Comparison of ENCODE assay signal across 24 cellular contexts in the genomic region with DNA sequence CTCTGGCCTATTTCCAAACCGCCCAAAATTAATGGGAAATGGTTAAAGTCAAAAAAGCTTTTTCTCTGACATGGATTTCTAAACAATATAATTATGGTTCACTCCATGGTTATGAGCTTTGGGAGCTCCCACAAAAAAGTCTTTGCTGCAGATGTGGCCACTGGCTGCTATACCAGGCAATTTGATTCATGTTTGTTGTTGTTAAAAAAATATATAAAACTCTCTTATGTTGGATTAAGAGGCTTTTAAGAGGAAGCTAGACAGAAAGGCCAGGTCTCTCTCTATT.
DNase-seq lines count a peak whose midpoint lies in the region; FAIRE-seq and TF ChIP-seq lines count a peak whose summit lies in the region.
"Had no signal": no experiment of that assay in that cellular context is flagged by ENCODE, and none has a peak within 500 bp of the region (broad histone marks: within the 10 kb centered on the region; RNA-seq: fewer than 3 reads in every experiment).

No MANE protein-coding gene starts in this region.

- peak overlapping the region; percentile 17; the same call in 1 of the 2 replicates for H3K4me3 ChIP-seq in ACC112 (ENCODE audit: low read depth, low read length)
- no peak overlapping the region for H3K4me3 ChIP-seq in astrocyte of the spinal cord (ENCODE audit: low read depth, low read length)
- no peak overlapping the region for H3K4me3 ChIP-seq in hepatocyte
- H3K4me3 ChIP-seq in foreskin fibroblast (ENCODE audit: low read depth in 1 of 2, low read length in 2 of 2): no peak overlapping the region
- H3K4me3 ChIP-seq: esophagus squamous epithelium had no signal

- peaks cover 12% of the 10 kb centered on the region; the same call in 1 of the 2 replicates for H3K36me3 Mint-ChIP-seq in HFFc6 (ENCODE audit: low read depth)
- no peaks in the 10 kb centered on the region for H3K36me3 Mint-ChIP-seq in osteocyte (ENCODE audit: unreplicated experiment)
- H3K36me3 Mint-ChIP-seq: brain had no signal

- no peak for TF ChIP-seq CTCF in HFFc6 (IDR thresholded peaks at IDR 0.05)
- no peak for TF ChIP-seq CTCF in astrocyte of the spinal cord (IDR thresholded peaks at IDR 0.05; ENCODE audit: low read depth, low read length)
- no peak for TF ChIP-seq CTCF in hepatocyte (IDR thresholded peaks at IDR 0.05; ENCODE audit: poor library complexity)
- no peak for TF ChIP-seq CTCF in foreskin fibroblast (IDR thresholded peaks at IDR 0.05; ENCODE audit: low read depth, low read length)
- no peak for TF ChIP-seq CTCF in osteocyte (IDR thresholded peaks at IDR 0.05)

- H2AFZ ChIP-seq in ACC112 (ENCODE audit: low read length, unreplicated experiment): no peak overlapping the region
- no peak overlapping the region for H2AFZ ChIP-seq in hepatocyte

- no peak for FAIRE-seq in RCC 7860 (lab: Jason Lieb, UNC)
- FAIRE-seq: small intestine had no signal

- H3K9me3 Mint-ChIP-seq in HFFc6 (no peaks in the 10 kb centered on the region), osteocyte (ENCODE audit: unreplicated experiment) (no peaks in the 10 kb centered on the region)
- H3K9me3 Mint-ChIP-seq: brain had no signal

- H3K27ac ChIP-seq in ACC112 (ENCODE audit: low read depth, low read length) (peak overlapping the region; percentile 92), hepatocyte (peak overlapping the region; percentile 33)
- H3K27ac ChIP-seq: esophagus squamous epithelium had no signal

- peaks cover 54% of the 10 kb centered on the region for H3K4me1 ChIP-seq in ACC112 (ENCODE audit: control insufficient read depth, insufficient read depth, low read length, unreplicated experiment)
- H3K4me1 ChIP-seq in hepatocyte (ENCODE audit: insufficient read depth): no peaks in the 10 kb centered on the region

- H3K4me3 Mint-ChIP-seq in HFFc6 (peak overlapping the region; percentile 70), osteocyte (ENCODE audit: unreplicated experiment) (no peak overlapping the region)
- H3K4me3 Mint-ChIP-seq: activated CD8-positive, alpha-beta T cell treated with anti-CD3 and anti-CD28 coated beads, Interleukin-2, amount 10 ng/mL, durations not matched to agents 7 days and 5 days; brain had no signal

- no peaks in the 10 kb centered on the region for H3K9me3 ChIP-seq in hepatocyte (ENCODE audit: low read depth)
- H3K9me3 ChIP-seq: esophagus squamous epithelium had no signal

- H3K36me3 ChIP-seq in ACC112 (ENCODE audit: insufficient read depth, low read length) (no peaks in the 10 kb centered on the region), hepatocyte (replicated peaks; ENCODE audit: insufficient read depth, low read depth) (no peaks in the 10 kb centered on the region)
- H3K36me3 ChIP-seq: esophagus squamous epithelium had no signal

- H3K4me1 Mint-ChIP-seq in HFFc6 (ENCODE audit: low read depth): peaks cover 56% of the 10 kb centered on the region
- H3K4me1 Mint-ChIP-seq in osteocyte (ENCODE audit: unreplicated experiment): peaks cover 19% of the 10 kb centered on the region

- in situ Hi-C loops in astrocyte of the spinal cord (cut with HindIII; ENCODE audit: low sequenced_read_pairs): no loop called here

- no peaks in the 10 kb centered on the region for H3K9me2 ChIP-seq in hepatocyte (replicated peaks; ENCODE audit: insufficient read depth)

- H3K4me2 ChIP-seq in hepatocyte: no peak overlapping the region

- no peaks in the 10 kb centered on the region for H4K20me1 ChIP-seq in hepatocyte (ENCODE audit: insufficient read depth, poor library complexity, severe bottlenecking)

- H3K27me3 Mint-ChIP-seq in HFFc6 (ENCODE audit: insufficient read depth) (no peaks in the 10 kb centered on the region; the same call in 1 of the 2 replicates), osteocyte (ENCODE audit: unreplicated experiment) (no peaks in the 10 kb centered on the region)
- H3K27me3 Mint-ChIP-seq: brain had no signal

- DNase-seq in HFFc6 (no peak), astrocyte of the spinal cord (ENCODE audit: low read depth, low spot score) (peak; percentile 38), hepatocyte (ENCODE audit: low spot score) (peak; percentile 4), foreskin fibroblast (no peak), osteocyte (ENCODE audit: extremely low spot score, unreplicated experiment) (no peak), RCC 7860 (ENCODE audit: low spot score) (no peak), HPDE6-E6E7 (ENCODE audit: extremely low spot score) (no peak)
- DNase-seq: activated CD4-positive, CD25-positive, alpha-beta regulatory T cell treated with anti-CD3 and anti-CD28 coated beads, Interleukin-2, amount 50 U/mL, for 72 hours; activated CD8-positive, alpha-beta T cell treated with anti-CD3 and anti-CD28 coated beads, Interleukin-2, amount 10 ng/mL, durations not matched to agents 7 days and 5 days; activated gamma-delta T cell; activated T-cell treated with anti-CD3 and anti-CD28 coated beads for 4 hours; C1 segment of cervical spinal cord; effector CD8-positive, alpha-beta T cell; esophagus squamous epithelium; MM.1S; NCI-H1417 treated with DMSO at 0.1 percent for 48 hours; NCI-H446 treated with DMSO at 0.1 percent for 48 hours; SIG-M5; small intestine; stimulated activated CD4-positive, alpha-beta T cell treated with anti-CD3 and anti-CD28 coated beads, Interleukin-2, amount 100 ng/mL, for 24 hours; substantia nigra; T-helper 1 cell had no signal

- H3K27me3 ChIP-seq in ACC112 (ENCODE audit: insufficient read depth, low read length) (no peaks in the 10 kb centered on the region), hepatocyte (no peaks in the 10 kb centered on the region)
- H3K27me3 ChIP-seq: esophagus squamous epithelium had no signal

- H3K27ac Mint-ChIP-seq in HFFc6 (peak overlapping the region; percentile 95), osteocyte (ENCODE audit: unreplicated experiment) (no peak overlapping the region)
- H3K27ac Mint-ChIP-seq: activated CD8-positive, alpha-beta T cell treated with anti-CD3 and anti-CD28 coated beads, Interleukin-2, amount 10 ng/mL, durations not matched to agents 7 days and 5 days; brain had no signal

- peaks cover 5% of the 10 kb centered on the region for H3K79me2 ChIP-seq in ACC112 (ENCODE audit: control insufficient read depth, insufficient read depth, low read length, unreplicated experiment)
- H3K79me2 ChIP-seq in hepatocyte: no peaks in the 10 kb centered on the region

- 61% methylated on average over 1 of the region's 1 CpG for WGBS in hepatocyte (ENCODE audit: low lambda C conversion rate, missing lambda C conversion rate)

Comparison
In these comparisons a context has a peak if more than half of its experiments do, and no peak if none do; other contexts are left out.
1. DNase-seq: peak in astrocyte of the spinal cord (single experiment) and hepatocyte (single experiment); none in HFFc6 (single experiment), foreskin fibroblast (0 of 2), osteocyte (single experiment), RCC 7860 (single experiment) and HPDE6-E6E7 (single experiment).